In genomic region chr20:51529758-51530157, GRCh38 we compare ENCODE assay signal across 9 cellular contexts. TPM values are rescaled to one million over a fixed set of nuclear protein-coding genes. Genes with fewer than 3 reads are reported as not detected.
A peak's percentile ranks its signal among the peaks of the same experiment; 100 is the strongest.
DNase-seq lines count a peak whose midpoint lies in the region; ATAC-seq and TF ChIP-seq lines count a peak whose summit lies in the region.
"Had no signal": no experiment of that assay in that cellular context is flagged by ENCODE, and none has a peak within 500 bp of the region (broad histone marks: within the 10 kb centered on the region; RNA-seq: fewer than 3 reads in every experiment).

No MANE protein-coding gene starts in this region.

- DNase-seq in T-cell, result peak in 32 of 34 experiments; percentile 18 to 73 (median 52)
- DNase-seq in activated T-helper 9 cell treated with anti-CD3 and anti-CD28 coated beads, Interleukin-2, amount 50 U/mL, for 16 hours (ENCODE audit: low read depth), result peak; percentile 69
- no peak for DNase-seq in smooth muscle cell (lab: John Stamatoyannopoulos, UW; ENCODE audit: unreplicated experiment)
- DNase-seq in sigmoid colon, result no peak
- no peak for DNase-seq in HAP-1 (ENCODE audit: low spot score in 2 of 2)
- DNase-seq in right lobe of liver, result no peak

- H2AFZ ChIP-seq in smooth muscle cell (ENCODE audit: low read depth), result no peak overlapping the region
- H2AFZ ChIP-seq: neural progenitor cell had no signal

- peaks cover 87% of the 10 kb centered on the region for H3K4me1 ChIP-seq in BLaER1
- peaks cover 4% of the 10 kb centered on the region for H3K4me1 ChIP-seq in smooth muscle cell (ENCODE audit: low read depth)
- peaks cover 0 to 28% (median 19%) of the 10 kb centered on the region in 4 donors for H3K4me1 ChIP-seq in sigmoid colon
- no peaks in the 10 kb centered on the region for H3K4me1 ChIP-seq in HAP-1
- no peaks in the 10 kb centered on the region for H3K4me1 ChIP-seq in right lobe of liver
- H3K4me1 ChIP-seq: neural progenitor cell had no signal

- no peak overlapping the region for H3K4me3 ChIP-seq in BLaER1
- H3K4me3 ChIP-seq in smooth muscle cell, result peak overlapping the region; percentile 24
- no peak overlapping the region for H3K4me3 ChIP-seq in sigmoid colon
- no peak overlapping the region for H3K4me3 ChIP-seq in HAP-1
- no peak overlapping the region for H3K4me3 ChIP-seq in right lobe of liver
- H3K4me3 ChIP-seq: neural progenitor cell had no signal

- intact Hi-C loops in sigmoid colon (cut with DNase I), result no loop called here
- intact Hi-C loops in right lobe of liver (cut with DNase I), result no loop called here

- 63% methylated on average over 5 of the region's 5 CpGs for WGBS in smooth muscle cell (ENCODE audit: low lambda C conversion rate)
- WGBS in sigmoid colon, 2 donors, result 72 to 77% methylated on average over 5 of the region's 5 CpGs
- WGBS in right lobe of liver (ENCODE audit: insufficient coverage, low coverage, low lambda C conversion rate, missing lambda C conversion rate), result 94% methylated on average over 5 of the region's 5 CpGs

- peak overlapping the region; percentile 64 to 78 (median 65) for H3K4me3 Mint-ChIP-seq in T-cell
- H3K4me3 Mint-ChIP-seq: neural progenitor cell had no signal

- H3K27me3 ChIP-seq in BLaER1 (no peaks in the 10 kb centered on the region), smooth muscle cell (ENCODE audit: low read depth) (no peaks in the 10 kb centered on the region), sigmoid colon (no peaks in the 10 kb centered on the region), HAP-1 (ENCODE audit: low read depth) (no peaks in the 10 kb centered on the region), right lobe of liver (no peaks in the 10 kb centered on the region)
- H3K27me3 ChIP-seq: neural progenitor cell had no signal

- H3K4me1 Mint-ChIP-seq in T-cell, result peaks cover 93 to 97% (median 95%) of the 10 kb centered on the region in 3 donors

- peaks cover 32% of the 10 kb centered on the region for H3F3A ChIP-seq in smooth muscle cell (ENCODE audit: low read depth)

- POLR2A ChIA-PET in T-cell (lab: Charles Lee), result interaction anchor here in 1 of 2 donors (1.0 kb wide), 1 partner anchor 11 kb away, joined by 4 read pairs; no protein-coding TSS in a partner anchor

- in situ Hi-C loops in HAP-1 (cut with MboI; ENCODE audit: low sequenced_read_pairs), result no loop called here

- no peak for TF ChIP-seq EP300 in sigmoid colon (IDR thresholded peaks at IDR 0.05)

- peak in 2 of 4 experiments; percentile 22 to 31 for ATAC-seq in T-cell (replicated peaks in 1 of 4)
- ATAC-seq in GM18861 (IDR thresholded peaks at IDR 0.05; ENCODE audit: unreplicated experiment), result no peak
- ATAC-seq in right lobe of liver, result no peak

- 0 out of 2 replicates have a peak overlapping the region, but pooled peaks have one; percentile 5 for H3K27ac ChIP-seq in BLaER1
- H3K27ac ChIP-seq in smooth muscle cell (ENCODE audit: low read depth), result peak overlapping the region; percentile 95
- H3K27ac ChIP-seq in sigmoid colon, result no peak overlapping the region
- no peak overlapping the region for H3K27ac ChIP-seq in right lobe of liver
- H3K27ac ChIP-seq: neural progenitor cell had no signal

- H3K36me3 ChIP-seq in BLaER1 (peaks cover 6% of the 10 kb centered on the region; the same call in 1 of the 2 replicates), smooth muscle cell (ENCODE audit: low read depth) (no peaks in the 10 kb centered on the region), sigmoid colon (no peaks in the 10 kb centered on the region), HAP-1 (replicated peaks) (no peaks in the 10 kb centered on the region), right lobe of liver (no peaks in the 10 kb centered on the region)
- H3K36me3 ChIP-seq: neural progenitor cell had no signal

- no peaks in the 10 kb centered on the region for H3K27me3 Mint-ChIP-seq in T-cell

- H3K36me3 Mint-ChIP-seq in T-cell, result peaks cover 11% of the 10 kb centered on the region
- H3K36me3 Mint-ChIP-seq: neural progenitor cell had no signal

- no peaks in the 10 kb centered on the region for H3K9me3 Mint-ChIP-seq in T-cell

- H3K9me3 ChIP-seq in BLaER1 (no peaks in the 10 kb centered on the region), smooth muscle cell (replicated peaks; ENCODE audit: low read depth) (no peaks in the 10 kb centered on the region), sigmoid colon (no peaks in the 10 kb centered on the region), HAP-1 (no peaks in the 10 kb centered on the region), right lobe of liver (no peaks in the 10 kb centered on the region)

- H3K9ac ChIP-seq in BLaER1, result no peak overlapping the region
- H3K9ac ChIP-seq in smooth muscle cell (ENCODE audit: low read depth), result peak overlapping the region; percentile 84
- H3K9ac ChIP-seq: neural progenitor cell had no signal

- TF ChIP-seq POLR2A in sigmoid colon (IDR thresholded peaks at IDR 0.05), result no peak
- TF ChIP-seq POLR2A in right lobe of liver (IDR thresholded peaks at IDR 0.05), result no peak

- H3K4me2 ChIP-seq in BLaER1, result peak overlapping the region; percentile 46
- peak overlapping the region; percentile 71 for H3K4me2 ChIP-seq in smooth muscle cell
- H3K4me2 ChIP-seq: neural progenitor cell had no signal

- H4K20me1 ChIP-seq in BLaER1, result peaks cover 83% of the 10 kb centered on the region
- no peaks in the 10 kb centered on the region for H4K20me1 ChIP-seq in smooth muscle cell (ENCODE audit: low read depth)

- H3K79me2 ChIP-seq in smooth muscle cell (ENCODE audit: low read depth), result peaks cover 37% of the 10 kb centered on the region

- peak overlapping the region; percentile 95 to 96 for H3K27ac Mint-ChIP-seq in T-cell

- TF ChIP-seq CTCF in smooth muscle cell (IDR thresholded peaks at IDR 0.05; ENCODE audit: borderline replicate concordance, insufficient read depth, poor library complexity, severe bottlenecking) (no peak), sigmoid colon (IDR thresholded peaks at IDR 0.05) (no peak), right lobe of liver (IDR thresholded peaks at IDR 0.05) (no peak)

- CTCF ChIA-PET in T-cell (lab: Charles Lee), result interaction anchor here in 1 of 2 donors (0.7 kb wide), 1 partner anchor 135 kb away, joined by 5 read pairs; no protein-coding TSS in a partner anchor

RNA-seq across cellular contexts. Expression of gene NFATC2, which starts 12.8 kb away (rescaled TPM):
- total RNA-seq in T-cell, result 10 to 100 TPM; 49.0 to 75.9 (median 67.0) TPM
- total RNA-seq in smooth muscle cell, result 4.1 and 8.4 TPM in 2 replicates
- 5.5 and 5.8 TPM in 2 replicates for polyA plus RNA-seq in smooth muscle cell
- total RNA-seq in sigmoid colon, result 10 to 100 TPM in 1 of 4 donors, 1 to 10 TPM in 3; 3.5 to 16.9 (median 5.8) TPM
- polyA plus RNA-seq in sigmoid colon, result 1 to 10 TPM; 1.4 to 5.4 (median 1.8) TPM
- total RNA-seq in right lobe of liver, result 1 to 10 TPM; 3.9 to 7.1 (median 4.7) TPM

Comparison
In these comparisons a context has a peak if more than half of its experiments do, and no peak if none do; other contexts are left out.
1. H3K27ac ChIP-seq: peak in BLaER1 (single experiment) and smooth muscle cell (single experiment); none in sigmoid colon (0 of 4) and right lobe of liver (0 of 3).
2. DNase-seq: peak in T-cell (32 of 34) and activated T-helper 9 cell treated with anti-CD3 and anti-CD28 coated beads, Interleukin-2, amount 50 U/mL, for 16 hours (single experiment); none in smooth muscle cell (single experiment), sigmoid colon (single experiment), HAP-1 (0 of 2) and right lobe of liver (0 of 3).